Comparison of ENCODE assay signal across 8 cellular contexts in the genomic region with DNA sequence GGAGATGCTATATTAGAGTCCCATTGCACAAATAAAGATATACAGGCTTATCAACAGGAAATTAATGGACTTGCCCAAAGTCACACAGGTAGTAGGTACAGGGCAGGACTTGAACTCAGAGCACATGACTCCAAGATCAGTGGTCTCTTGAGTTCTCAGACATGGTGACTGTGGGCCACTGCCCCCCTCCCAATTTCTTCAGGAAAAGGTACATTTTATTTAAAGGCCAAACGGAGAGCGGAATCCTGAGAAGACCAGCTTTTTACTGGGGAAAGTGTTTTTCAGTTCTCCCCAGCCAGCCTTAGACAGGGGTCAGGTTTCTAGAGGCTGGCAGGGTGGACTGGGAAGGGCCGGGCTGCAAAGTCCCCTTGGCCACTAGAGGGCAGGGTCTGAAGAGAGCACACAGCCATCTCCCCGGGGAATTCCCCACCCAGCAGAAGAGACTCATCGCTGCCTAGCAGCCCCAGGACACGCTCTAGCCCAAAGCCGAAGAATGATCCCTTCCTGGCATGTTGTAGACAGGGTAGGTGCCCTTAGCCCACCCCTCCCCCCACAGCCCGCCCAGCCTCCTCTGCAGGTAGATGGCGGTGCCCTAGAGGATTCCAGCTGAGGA. TPM values are rescaled to one million over a fixed set of nuclear protein-coding genes. Genes with fewer than 3 reads are reported as not detected.
DNase-seq lines count a peak whose midpoint lies in the region; ATAC-seq, FAIRE-seq and TF ChIP-seq lines count a peak whose summit lies in the region.

No MANE protein-coding gene starts in this region.

- H3K4me3 ChIP-seq in MM.1S (ENCODE audit: low read length) (no peak overlapping the region), cardiac muscle cell (no peak overlapping the region)

- no peaks in the 10 kb centered on the region for H3K27me3 ChIP-seq in MM.1S (replicated peaks; ENCODE audit: insufficient read depth, low read length)
- H3K27me3 ChIP-seq in cardiac muscle cell: no peaks in the 10 kb centered on the region

- FAIRE-seq in H54 (lab: Jason Lieb, UNC): peak; percentile 33

- no peaks in the 10 kb centered on the region for H3K79me2 ChIP-seq in MM.1S (ENCODE audit: low read length)

- peak overlapping the region; percentile 40; the same call in 1 of the 2 replicates for H2AFZ ChIP-seq in MM.1S (ENCODE audit: low read length)

- H3K36me3 Mint-ChIP-seq in activated naive CD4-positive, alpha-beta T cell treated with anti-CD3 and anti-CD28 coated beads, Interleukin-2, amount 50 U/mL, for 72 hours: peaks cover 0 to 4% of the 10 kb centered on the region in 2 donors

- H3K9ac ChIP-seq in MM.1S (ENCODE audit: low read length): no peak overlapping the region

- no peak overlapping the region for H3K27ac ChIP-seq in MM.1S (ENCODE audit: low read length)
- H3K27ac ChIP-seq in cardiac muscle cell: peak overlapping the region; percentile 56

- no peak overlapping the region for H3K27ac Mint-ChIP-seq in activated naive CD4-positive, alpha-beta T cell treated with anti-CD3 and anti-CD28 coated beads, Interleukin-2, amount 50 U/mL, for 72 hours

- H3K4me1 ChIP-seq in MM.1S (ENCODE audit: low read length) (peaks cover 9% of the 10 kb centered on the region), cardiac muscle cell (ENCODE audit: low read depth) (peaks cover 20% of the 10 kb centered on the region)

- H3K9me3 ChIP-seq in MM.1S (replicated peaks; ENCODE audit: insufficient read depth, low read length) (no peaks in the 10 kb centered on the region), cardiac muscle cell (ENCODE audit: low read depth) (no peaks in the 10 kb centered on the region)

- H3K9me3 Mint-ChIP-seq in activated naive CD4-positive, alpha-beta T cell treated with anti-CD3 and anti-CD28 coated beads, Interleukin-2, amount 50 U/mL, for 72 hours: no peaks in the 10 kb centered on the region

- TF ChIP-seq POLR2A in H54 (IDR thresholded peaks at IDR 0.05; ENCODE audit: low read depth, low read length): no peak

- ATAC-seq in activated naive CD4-positive, alpha-beta T cell treated with anti-CD3 and anti-CD28 coated beads, Interleukin-2, amount 50 U/mL, for 72 hours: peak; percentile 99
- ATAC-seq in HG02763 (IDR thresholded peaks at IDR 0.05; ENCODE audit: unreplicated experiment): no peak

- no peaks in the 10 kb centered on the region for H3F3A ChIP-seq in MM.1S (ENCODE audit: insufficient read depth, low read length)

- TF ChIP-seq CTCF in MM.1S (IDR thresholded peaks at IDR 0.05; ENCODE audit: low read length): peak; percentile 98
- TF ChIP-seq CTCF in cardiac muscle cell (IDR thresholded peaks at IDR 0.05; ENCODE audit: low read depth, low read length): peak; percentile 89

- H3K4me2 ChIP-seq in MM.1S (ENCODE audit: low read depth, low read length): peak overlapping the region; percentile 59

- H3K36me3 ChIP-seq in MM.1S (replicated peaks; ENCODE audit: insufficient read depth, low read length): no peaks in the 10 kb centered on the region; the same call in 1 of the 2 replicates
- no peaks in the 10 kb centered on the region for H3K36me3 ChIP-seq in cardiac muscle cell

- H3K9me2 ChIP-seq in MM.1S (replicated peaks; ENCODE audit: insufficient read depth, low read length): no peaks in the 10 kb centered on the region

- DNase-seq in GDM1 (lab: John Stamatoyannopoulos, UW) (peak; percentile 20), H54 (ENCODE audit: insufficient read length, low spot score) (peak; percentile 86), MM.1S (peak; percentile 89), SKM-1 treated with dmso at 0.1 percent for 144 hours (lab: John Stamatoyannopoulos, UW; ENCODE audit: unreplicated experiment) (peak; percentile 87), cardiac muscle cell (ENCODE audit: low read depth in 1 of 2, low spot score in 1 of 2) (peak; percentile 89 to 90), renal cortical epithelial cell (ENCODE audit: low read depth) (peak; percentile 73)
- DNase-seq in activated naive CD4-positive, alpha-beta T cell treated with anti-CD3 and anti-CD28 coated beads, Interleukin-2, amount 50 U/mL, for 72 hours (ENCODE audit: low spot score in 2 of 2): peak; percentile 73 to 81

- H4K20me1 ChIP-seq in MM.1S (ENCODE audit: insufficient read depth, low read length): no peaks in the 10 kb centered on the region

RNA-seq across cellular contexts. Expression of a gene that starts 29.7 kb away (rescaled TPM):
- 10 to 100 TPM in 1 of 2 donors, 1 to 10 TPM in 1; 9.0 to 19.6 TPM for total RNA-seq in activated naive CD4-positive, alpha-beta T cell treated with anti-CD3 and anti-CD28 coated beads, Interleukin-2, amount 50 U/mL, for 72 hours
- total RNA-seq in cardiac muscle cell (23.9 and 45.7 TPM in 2 replicates), renal cortical epithelial cell (8.0 and 9.5 TPM in 2 replicates)
- 73.9 and 80.8 TPM in 2 replicates for polyA plus RNA-seq in cardiac muscle cell

Comparison
In these comparisons a context has a peak if more than half of its experiments do, and no peak if none do; other contexts are left out.
1. DNase-seq: peak in every context shown above with its lines; median percentile 90 in cardiac muscle cell; 89 in MM.1S; 87 in SKM-1 treated with dmso at 0.1 percent for 144 hours; 86 in H54; 77 in activated naive CD4-positive, alpha-beta T cell treated with anti-CD3 and anti-CD28 coated beads, Interleukin-2, amount 50 U/mL, for 72 hours; 73 in renal cortical epithelial cell; 20 in GDM1.